In the genomic region with DNA sequence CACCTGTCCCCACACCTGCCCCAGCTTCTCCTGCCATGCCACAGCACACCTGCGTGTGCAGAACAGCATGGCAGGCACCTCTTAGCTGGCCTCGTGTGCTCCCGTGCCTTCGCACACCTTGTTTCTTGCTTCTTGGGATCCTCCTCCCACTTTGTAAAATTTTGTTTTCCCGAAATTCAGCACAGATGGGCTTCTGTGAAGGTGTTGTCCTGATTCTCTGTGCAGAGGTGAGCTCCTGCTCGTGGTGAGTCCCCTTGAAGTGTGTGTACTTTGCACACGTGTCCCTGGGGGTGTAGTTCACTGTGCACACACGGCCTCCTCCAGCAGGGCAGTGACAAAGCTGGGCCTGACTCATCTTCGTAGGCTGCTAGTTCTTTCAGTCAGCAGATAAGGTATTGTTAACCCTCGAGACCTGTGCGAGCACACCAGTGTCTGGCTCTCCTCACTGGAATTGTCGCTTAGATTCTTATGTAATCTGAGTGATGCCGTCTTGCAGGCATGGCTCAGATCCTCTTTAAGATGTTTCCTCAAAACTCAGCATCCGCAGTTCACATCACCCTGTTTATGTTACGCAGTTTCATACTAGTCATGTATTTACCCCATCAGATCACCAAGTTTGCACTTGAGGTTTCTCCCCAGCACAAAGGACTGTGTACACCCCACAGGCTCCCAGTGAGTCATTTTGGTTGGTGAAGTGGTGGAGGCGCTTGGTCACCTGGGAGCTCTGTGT, we compare ENCODE assay signal across 2 cellular contexts.
TF ChIP-seq lines count a peak whose summit lies in the region.

No MANE protein-coding gene starts in this region.

TF ChIP-seq in GM23338, 12 proteins besides CTCF, POLR2A, EP300 and RAD21 (continued from another document):
- TF ChIP-seq STAT1 (IDR thresholded peaks at IDR 0.05; ENCODE audit: unreplicated experiment): no peak
TF ChIP-seq in GM23338: peak in this region for 0.

TF ChIP-seq in WTC11, 78 proteins besides CTCF, POLR2A, EP300 and RAD21 (continued from another document):
- TF ChIP-seq, protein P1, sequence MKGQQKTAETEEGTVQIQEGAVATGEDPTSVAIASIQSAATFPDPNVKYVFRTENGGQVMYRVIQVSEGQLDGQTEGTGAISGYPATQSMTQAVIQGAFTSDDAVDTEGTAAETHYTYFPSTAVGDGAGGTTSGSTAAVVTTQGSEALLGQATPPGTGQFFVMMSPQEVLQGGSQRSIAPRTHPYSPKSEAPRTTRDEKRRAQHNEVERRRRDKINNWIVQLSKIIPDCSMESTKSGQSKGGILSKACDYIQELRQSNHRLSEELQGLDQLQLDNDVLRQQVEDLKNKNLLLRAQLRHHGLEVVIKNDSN (CRISPR knock-in tag; IDR thresholded peaks at IDR 0.05): no peak
- TF ChIP-seq OVOL2 (CRISPR knock-in tag; IDR thresholded peaks at IDR 0.05; ENCODE audit: borderline replicate concordance) (no peak), NR1H2 (CRISPR knock-in tag; IDR thresholded peaks at IDR 0.05) (no peak), ZNF121 (CRISPR knock-in tag; IDR thresholded peaks at IDR 0.05) (no peak), TEAD4 (CRISPR knock-in tag; IDR thresholded peaks at IDR 0.05) (no peak), FOXJ3 (CRISPR knock-in tag; IDR thresholded peaks at IDR 0.05; ENCODE audit: borderline replicate concordance) (no peak), ESRRA (CRISPR knock-in tag; IDR thresholded peaks at IDR 0.05; ENCODE audit: borderline replicate concordance) (no peak), ATF1 (CRISPR knock-in tag; IDR thresholded peaks at IDR 0.05) (no peak), GABPB1 (CRISPR knock-in tag; IDR thresholded peaks at IDR 0.05) (no peak), ELF4 (CRISPR knock-in tag; IDR thresholded peaks at IDR 0.05; ENCODE audit: low read depth) (no peak), GRHL2 (CRISPR knock-in tag; IDR thresholded peaks at IDR 0.05; ENCODE audit: insufficient replicate concordance, severe bottlenecking) (no peak)
- TF ChIP-seq, protein P2, sequence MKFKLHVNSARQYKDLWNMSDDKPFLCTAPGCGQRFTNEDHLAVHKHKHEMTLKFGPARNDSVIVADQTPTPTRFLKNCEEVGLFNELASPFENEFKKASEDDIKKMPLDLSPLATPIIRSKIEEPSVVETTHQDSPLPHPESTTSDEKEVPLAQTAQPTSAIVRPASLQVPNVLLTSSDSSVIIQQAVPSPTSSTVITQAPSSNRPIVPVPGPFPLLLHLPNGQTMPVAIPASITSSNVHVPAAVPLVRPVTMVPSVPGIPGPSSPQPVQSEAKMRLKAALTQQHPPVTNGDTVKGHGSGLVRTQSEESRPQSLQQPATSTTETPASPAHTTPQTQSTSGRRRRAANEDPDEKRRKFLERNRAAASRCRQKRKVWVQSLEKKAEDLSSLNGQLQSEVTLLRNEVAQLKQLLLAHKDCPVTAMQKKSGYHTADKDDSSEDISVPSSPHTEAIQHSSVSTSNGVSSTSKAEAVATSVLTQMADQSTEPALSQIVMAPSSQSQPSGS (CRISPR knock-in tag; IDR thresholded peaks at IDR 0.05; ENCODE audit: borderline replicate concordance, low read depth): no peak
